In the genomic region with DNA sequence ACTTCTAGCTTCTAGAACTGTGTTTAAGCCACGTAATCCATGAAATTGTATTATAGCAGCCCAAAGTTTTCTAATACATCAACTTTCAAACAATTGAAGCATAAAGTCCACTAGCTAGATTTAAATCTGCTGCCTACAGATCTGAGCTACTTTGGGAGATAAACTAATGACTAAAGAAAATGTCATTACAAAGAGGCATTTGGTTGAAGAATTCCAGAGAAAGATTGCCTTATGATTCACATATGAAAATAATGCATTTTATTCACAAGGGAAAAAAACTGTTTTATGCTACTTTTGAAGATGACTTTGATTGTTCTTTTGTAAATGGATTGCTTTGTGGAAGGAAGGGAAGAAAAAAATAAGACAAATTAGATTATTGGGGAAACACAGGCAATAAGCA, we compare ENCODE assay signal across 13 cellular contexts.
DNase-seq lines count a peak whose midpoint lies in the region; ATAC-seq and TF ChIP-seq lines count a peak whose summit lies in the region.
"Had no signal": no experiment of that assay in that cellular context is flagged by ENCODE, and none has a peak within 500 bp of the region (broad histone marks: within the 10 kb centered on the region; RNA-seq: fewer than 3 reads in every experiment).

No MANE protein-coding gene starts in this region.

- H3K4me1 ChIP-seq in skeletal muscle satellite cell (ENCODE audit: control insufficient read depth, insufficient read depth, low read length) = peaks cover 17% of the 10 kb centered on the region
- H3K4me1 ChIP-seq: BLaER1 treated with 17β-estradiol and CSF1 and Interleukin-3, amounts not matched to agents 10 nM and 100 nM had no signal

- peak overlapping the region; percentile 64 for H3K9ac ChIP-seq in skeletal muscle satellite cell (ENCODE audit: low read depth, low read length)
- H3K9ac ChIP-seq: BLaER1 treated with 17β-estradiol and CSF1 and Interleukin-3, amounts not matched to agents 10 nM and 100 nM; KMS-11 had no signal

- peak overlapping the region; percentile 62 for H3K4me2 ChIP-seq in skeletal muscle satellite cell (ENCODE audit: low read length)
- H3K4me2 ChIP-seq: BLaER1 treated with 17β-estradiol and CSF1 and Interleukin-3, amounts not matched to agents 10 nM and 100 nM; KMS-11 had no signal

- peak; percentile 80 for ATAC-seq in SK-N-SH treated with all-trans-retinoic acid at 6 μM for 48 hours

- peak overlapping the region; percentile 18 for H3K4me3 ChIP-seq in skeletal muscle satellite cell (ENCODE audit: low read length)
- H3K4me3 ChIP-seq: BLaER1 treated with 17β-estradiol and CSF1 and Interleukin-3, amounts not matched to agents 10 nM and 100 nM had no signal

- no peaks in the 10 kb centered on the region for H3K9me3 ChIP-seq in skeletal muscle satellite cell (replicated peaks; ENCODE audit: low read length)
- H3K9me3 ChIP-seq: BLaER1 treated with 17β-estradiol and CSF1 and Interleukin-3, amounts not matched to agents 10 nM and 100 nM had no signal

- no peaks in the 10 kb centered on the region for H3K36me3 ChIP-seq in skeletal muscle satellite cell (ENCODE audit: insufficient read depth, low read length)
- H3K36me3 ChIP-seq: BLaER1 treated with 17β-estradiol and CSF1 and Interleukin-3, amounts not matched to agents 10 nM and 100 nM had no signal

- no peaks in the 10 kb centered on the region for H3K27me3 ChIP-seq in skeletal muscle satellite cell (ENCODE audit: control insufficient read depth, insufficient read depth, low read length)
- H3K27me3 ChIP-seq: BLaER1 treated with 17β-estradiol and CSF1 and Interleukin-3, amounts not matched to agents 10 nM and 100 nM had no signal

- DNase-seq in ELR (ENCODE audit: low read depth) = peak; percentile 45
- peak; percentile 58 for DNase-seq in fibroblast of peridontal ligament (ENCODE audit: extremely low read depth)
- no peak for DNase-seq in NCI-H1694 treated with DMSO at 0.1 percent for 48 hours (lab: John Stamatoyannopoulos, UW)
- no peak for DNase-seq in germinal center (ENCODE audit: low spot score)
- no peak for DNase-seq in NCI-H345 treated with DMSO at 0.1 percent for 48 hours (lab: John Stamatoyannopoulos, UW; ENCODE audit: unreplicated experiment)
- DNase-seq: DMS153, NCI-H1092 treated with DMSO at 0.1 percent for 48 hours, NCI-H1694, SHP77 treated with DMSO at 0.1 percent for 48 hours had no signal

TF ChIP-seq in SK-N-SH treated with all-trans-retinoic acid at 6 μM for 48 hours, 23 proteins besides CTCF, POLR2A, EP300 and RAD21:
- TF ChIP-seq ZC3H10 (CRISPR knock-in tag; IDR thresholded peaks at IDR 0.05) = peak; percentile 70; the same call in 1 of the 2 replicates
- no peak for TF ChIP-seq ZNF70 (CRISPR knock-in tag; IDR thresholded peaks at IDR 0.05)
- TF ChIP-seq, protein P1, sequence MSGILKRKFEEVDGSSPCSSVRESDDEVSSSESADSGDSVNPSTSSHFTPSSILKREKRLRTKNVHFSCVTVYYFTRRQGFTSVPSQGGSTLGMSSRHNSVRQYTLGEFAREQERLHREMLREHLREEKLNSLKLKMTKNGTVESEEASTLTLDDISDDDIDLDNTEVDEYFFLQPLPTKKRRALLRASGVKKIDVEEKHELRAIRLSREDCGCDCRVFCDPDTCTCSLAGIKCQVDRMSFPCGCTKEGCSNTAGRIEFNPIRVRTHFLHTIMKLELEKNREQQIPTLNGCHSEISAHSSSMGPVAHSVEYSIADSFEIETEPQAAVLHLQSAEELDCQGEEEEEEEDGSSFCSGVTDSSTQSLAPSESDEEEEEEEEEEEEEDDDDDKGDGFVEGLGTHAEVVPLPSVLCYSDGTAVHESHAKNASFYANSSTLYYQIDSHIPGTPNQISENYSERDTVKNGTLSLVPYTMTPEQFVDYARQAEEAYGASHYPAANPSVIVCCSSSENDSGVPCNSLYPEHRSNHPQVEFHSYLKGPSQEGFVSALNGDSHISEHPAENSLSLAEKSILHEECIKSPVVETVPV (CRISPR knock-in tag; IDR thresholded peaks at IDR 0.05) = no peak
- peak; percentile 38; the same call in 1 of the 2 replicates for TF ChIP-seq ISL1 (CRISPR knock-in tag; IDR thresholded peaks at IDR 0.05)
- TF ChIP-seq, protein P2, sequence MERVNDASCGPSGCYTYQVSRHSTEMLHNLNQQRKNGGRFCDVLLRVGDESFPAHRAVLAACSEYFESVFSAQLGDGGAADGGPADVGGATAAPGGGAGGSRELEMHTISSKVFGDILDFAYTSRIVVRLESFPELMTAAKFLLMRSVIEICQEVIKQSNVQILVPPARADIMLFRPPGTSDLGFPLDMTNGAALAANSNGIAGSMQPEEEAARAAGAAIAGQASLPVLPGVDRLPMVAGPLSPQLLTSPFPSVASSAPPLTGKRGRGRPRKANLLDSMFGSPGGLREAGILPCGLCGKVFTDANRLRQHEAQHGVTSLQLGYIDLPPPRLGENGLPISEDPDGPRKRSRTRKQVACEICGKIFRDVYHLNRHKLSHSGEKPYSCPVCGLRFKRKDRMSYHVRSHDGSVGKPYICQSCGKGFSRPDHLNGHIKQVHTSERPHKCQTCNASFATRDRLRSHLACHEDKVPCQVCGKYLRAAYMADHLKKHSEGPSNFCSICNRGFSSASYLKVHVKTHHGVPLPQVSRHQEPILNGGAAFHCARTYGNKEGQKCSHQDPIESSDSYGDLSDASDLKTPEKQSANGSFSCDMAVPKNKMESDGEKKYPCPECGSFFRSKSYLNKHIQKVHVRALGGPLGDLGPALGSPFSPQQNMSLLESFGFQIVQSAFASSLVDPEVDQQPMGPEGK (CRISPR knock-in tag; IDR thresholded peaks at IDR 0.05; ENCODE audit: borderline replicate concordance) = 0 out of 2 replicates have a peak, but pooled peaks have one; percentile 40

Comparison
In these comparisons a context has a peak if more than half of its experiments do, and no peak if none do; other contexts are left out.
1. DNase-seq: peak in ELR (single experiment) and fibroblast of peridontal ligament (single experiment); none in NCI-H1694 treated with DMSO at 0.1 percent for 48 hours (single experiment), germinal center (single experiment) and NCI-H345 treated with DMSO at 0.1 percent for 48 hours (single experiment).